Comparison of ENCODE assay signal across 8 cellular contexts in the genomic region with DNA sequence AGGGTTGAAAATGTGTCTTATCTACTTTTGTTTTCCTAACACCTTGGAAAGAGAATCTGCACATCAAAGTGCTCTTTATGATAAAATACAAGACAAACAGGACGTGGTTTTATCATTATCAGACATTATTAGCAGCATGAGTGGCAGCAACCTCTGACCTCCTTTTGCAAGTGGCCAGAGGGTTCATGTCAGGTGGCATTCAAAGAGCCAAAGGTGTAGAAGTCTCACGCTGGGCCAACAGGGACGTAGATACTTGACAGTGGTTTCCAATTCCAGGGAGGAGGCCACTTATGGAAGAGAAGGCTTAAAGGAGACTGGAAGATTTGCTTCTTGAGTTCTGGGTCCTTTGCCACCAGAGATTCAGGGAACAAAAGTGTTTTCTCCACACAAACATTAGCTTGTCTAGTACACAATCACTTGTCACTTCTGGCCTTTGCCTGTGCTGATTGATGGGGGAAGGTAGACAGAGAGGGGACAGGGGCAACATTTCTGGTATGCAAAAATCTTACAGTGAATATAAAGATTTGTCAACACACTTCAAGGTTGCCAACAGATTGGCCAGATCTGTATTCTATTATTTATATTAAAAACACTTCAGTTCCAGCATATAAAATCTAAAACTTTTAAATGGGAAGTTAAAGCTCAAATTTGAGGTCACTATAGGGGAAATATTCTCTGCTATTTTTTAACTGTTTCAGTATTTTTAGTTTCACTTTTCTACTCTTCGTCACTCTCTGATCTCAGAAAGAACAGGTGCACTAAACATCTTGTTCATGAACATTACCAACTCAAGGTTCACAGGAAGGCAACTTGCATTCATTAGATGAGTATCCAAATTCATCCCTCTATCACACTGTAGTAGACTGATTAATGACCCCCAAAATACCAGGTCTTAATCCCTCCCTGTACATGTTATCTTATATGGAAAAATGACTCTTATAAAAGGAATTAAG. TPM values are rescaled to one million over a fixed set of nuclear protein-coding genes. Genes with fewer than 3 reads are reported as not detected.
DNase-seq lines count a peak whose midpoint lies in the region; ATAC-seq and TF ChIP-seq lines count a peak whose summit lies in the region.

No MANE protein-coding gene starts in this region.

- peaks cover 4% of the 10 kb centered on the region; the same call in 1 of the 2 replicates for H3K36me3 ChIP-seq in OCI-LY7 (ENCODE audit: insufficient read depth, low read length)

- intact Hi-C loops in left ventricle myocardium superior (cut with micrococcal nuclease) (no loop called here), Right ventricle myocardium inferior (cut with DNase I) (no loop called here), OCI-LY7 (cut with micrococcal nuclease; ENCODE audit: unreplicated experiment) (loop anchor here (5.0 kb wide), 1 partner anchor 96 kb away; the partner anchor contains the start of gene SHPRH), left cardiac atrium (cut with DNase I) (no loop called here)

- POLR2A ChIA-PET in OCI-LY7 (lab: Charles Lee): interaction anchor here (0.9 to 5.7 kb wide), 9 partner anchors 21 to 132 kb away, joined by 3 to 69 read pairs (median 4); partner anchors contain the start of genes EPM2A, FBXO30 and SHPRH

- ATAC-seq in left ventricle myocardium superior (peak; percentile 60), Right ventricle myocardium inferior (no peak), HG02870 (IDR thresholded peaks at IDR 0.05; ENCODE audit: unreplicated experiment) (peak; percentile 55), left cardiac atrium (no peak)

- H3K4me1 ChIP-seq in OCI-LY7 (ENCODE audit: insufficient read depth, low read length, poor library complexity, severe bottlenecking): peaks cover 83% of the 10 kb centered on the region

- TF ChIP-seq CTCF in OCI-LY7 (conservative IDR thresholded peaks at IDR 0.05; ENCODE audit: low read length): no peak

- H3K9me3 ChIP-seq in OCI-LY7 (ENCODE audit: low read length): peaks cover 1% of the 10 kb centered on the region; the same call in 1 of the 2 replicates

- no TSS peak for BruUV-seq in OCI-LY7 (replicated peaks; lab: Mats Ljungman, UMichigan)

- CTCF ChIA-PET in OCI-LY7 (lab: Charles Lee; ENCODE audit: unreplicated experiment): interaction anchor here (1.0 kb wide), 1 partner anchor 12 kb away, joined by 4 read pairs; no protein-coding TSS in a partner anchor

- H2AFZ ChIP-seq in OCI-LY7 (ENCODE audit: low read length): peak overlapping the region; percentile 23; the same call in 1 of the 2 replicates

- DNase-seq in left ventricle myocardium superior: no peak
- no peak for DNase-seq in Right ventricle myocardium inferior (ENCODE audit: missing footprints)
- peak; percentile 77 for DNase-seq in OCI-LY7 (ENCODE audit: low spot score)
- no peak for DNase-seq in NCI-H128 (lab: John Stamatoyannopoulos, UW; ENCODE audit: unreplicated experiment)
- DNase-seq in retina: no peak
- no peak for DNase-seq in NCI-H510A treated with DMSO at 0.1 percent for 48 hours (lab: John Stamatoyannopoulos, UW)
- DNase-seq in left cardiac atrium: no peak

- H3K4me2 ChIP-seq in OCI-LY7 (ENCODE audit: low read length): peak overlapping the region; percentile 78

- H3K4me3 ChIP-seq in OCI-LY7 (ENCODE audit: low read depth, low read length, poor library complexity, severe bottlenecking): peak overlapping the region; percentile 58

- no peaks in the 10 kb centered on the region for H3K79me2 ChIP-seq in OCI-LY7 (ENCODE audit: insufficient read depth, low read depth, low read length)

- peak overlapping the region; percentile 96 for H3K27ac ChIP-seq in OCI-LY7 (ENCODE audit: low read depth, low read length, poor library complexity, severe bottlenecking)

- H4K20me1 ChIP-seq in OCI-LY7 (ENCODE audit: insufficient read depth, low read length): no peaks in the 10 kb centered on the region

- H3K9me2 ChIP-seq in OCI-LY7 (ENCODE audit: insufficient read depth, low read length): no peaks in the 10 kb centered on the region

RNA-seq across cellular contexts. Expression of gene FBXO30, which starts 52.1 kb away (rescaled TPM):
- total RNA-seq in left ventricle myocardium superior: 14.4 TPM
- 13.1 TPM for total RNA-seq in Right ventricle myocardium inferior
- total RNA-seq in OCI-LY7 (2014; rRNA removed; shearing (Covaris generic)): 4.6 and 5.3 TPM in 2 replicates
- 11.7 TPM in 2 replicates for total RNA-seq in OCI-LY7 (2022)
- 10 to 100 TPM; 10.1 to 11.7 TPM for total RNA-seq in left cardiac atrium

Comparison
In these comparisons a context has a peak if more than half of its experiments do, and no peak if none do; other contexts are left out.
1. ATAC-seq: peak in left ventricle myocardium superior (single experiment) and HG02870 (single experiment); none in Right ventricle myocardium inferior (single experiment) and left cardiac atrium (0 of 2).